Comparison of ENCODE assay signal across 27 cellular contexts in the genomic region with DNA sequence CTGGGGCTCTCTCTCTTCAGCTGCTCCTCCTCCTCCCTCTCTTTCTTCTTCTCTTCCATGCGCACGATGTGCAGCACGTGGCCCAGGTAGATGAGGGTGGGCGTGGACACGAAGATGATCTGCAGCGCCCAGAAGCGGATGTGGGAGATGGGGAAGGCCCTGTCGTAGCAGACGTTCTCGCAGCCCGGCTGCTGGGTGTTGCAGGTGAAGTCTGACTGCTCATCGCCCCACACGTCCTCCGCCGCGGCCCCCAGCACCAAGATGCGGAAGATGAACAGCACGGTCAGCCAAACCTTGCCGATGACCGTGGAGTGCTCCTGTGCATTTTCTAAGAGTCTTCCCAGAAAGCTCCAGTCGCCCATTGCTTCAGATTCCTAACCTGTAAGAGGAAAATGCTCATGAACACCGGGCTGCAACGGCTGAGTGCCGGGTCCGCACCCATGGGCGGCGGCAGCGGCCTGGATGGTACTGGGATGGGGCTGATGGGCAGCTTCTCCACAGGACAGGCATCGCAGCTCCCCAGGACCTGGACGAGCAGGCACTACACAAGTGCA. TPM values are rescaled to one million over a fixed set of nuclear protein-coding genes. Genes with fewer than 3 reads are reported as not detected.
"Had no signal": no experiment of that assay in that cellular context is flagged by ENCODE, and none has a peak within 500 bp of the region (broad histone marks: within the 10 kb centered on the region; RNA-seq: fewer than 3 reads in every experiment).

No MANE protein-coding gene starts in this region.

- H3K4me3 ChIP-seq: SJCRH30 had no signal

- H3K4me1 ChIP-seq: SJCRH30 had no signal

- H3K4me1 Mint-ChIP-seq: activated CD4-positive, alpha-beta T cell treated with anti-CD3 and anti-CD28 coated beads, Interleukin-2, amount 10 ng/mL, durations not matched to agents 24 days and 14 days had no signal

- H3K9me3 Mint-ChIP-seq: activated B cell treated with CpG ODN at 0.5 μM for 24 hours; activated CD4-positive, alpha-beta T cell treated with anti-CD3 and anti-CD28 coated beads, Interleukin-2, amount 10 ng/mL, durations not matched to agents 24 days and 14 days; activated naive CD4-positive, alpha-beta T cell treated with anti-CD3 and anti-CD28 coated beads, Interleukin-2, amount 50 U/mL, for 72 hours; activated T-helper 1 cell treated with anti-CD3 and anti-CD28 coated beads, Interleukin-12 subunit alpha, Interleukin-12 subunit beta, Interleukin-2, Interleukin-4 antibody, amounts not matched to agents 30 ng/mL and 10 ng/mL and 1 ng/mL, durations not matched to agents 14 hours and 24 hours and 36 hours; brain; T-helper 1 cell treated with Interleukin-12 subunit alpha and Interleukin-12 subunit beta and Interleukin-4 antibody, amounts not matched to agents 30 μg/mL and 1 μg/mL, for 36 hours had no signal

- H3K27ac ChIP-seq: SJCRH30 had no signal

- H3K36me3 ChIP-seq: SJCRH30 had no signal

- DNase-seq: activated B cell treated with CpG ODN at 0.5 μM for 24 hours; activated CD4-positive, alpha-beta T cell treated with anti-CD3 and anti-CD28 coated beads for 1 hour; activated CD4-positive, alpha-beta T cell treated with anti-CD3 and anti-CD28 coated beads, Interleukin-2, amount 10 ng/mL, durations not matched to agents 24 days and 14 days; activated CD4-positive, alpha-beta T cell treated with anti-CD3 and anti-CD28 coated beads, Interleukin-2, amount 50 U/mL, for 48 hours; activated effector memory CD4-positive, alpha-beta T cell treated with anti-CD3 and anti-CD28 coated beads, Interleukin-2, amount 50 U/mL, for 16 hours; activated naive CD4-positive, alpha-beta T cell treated with Interleukin-2 at 50 U/mL for 16 hours; amygdala; IMR-90; Kasumi-1; KBM-7; NCI-H1105 treated with DMSO at 0.1 percent for 48 hours; NCI-H1436 treated with DMSO at 0.1 percent for 48 hours; NCI-H187; NCI-H2081; NCI-H510A treated with DMSO at 0.1 percent for 48 hours; NCI-H69; NK-92 treated with Interleukin-12 subunit alpha and Interleukin-12 subunit beta, amount 100 ng/mL, for 24 hours; OCI-M1; RPMI8226; SJCRH30; T1000 had no signal

- H3K27ac Mint-ChIP-seq: activated B cell treated with CpG ODN at 0.5 μM for 24 hours; activated CD4-positive, alpha-beta T cell treated with anti-CD3 and anti-CD28 coated beads, Interleukin-2, amount 10 ng/mL, durations not matched to agents 24 days and 14 days; activated naive CD4-positive, alpha-beta T cell treated with anti-CD3 and anti-CD28 coated beads, Interleukin-2, amount 50 U/mL, for 72 hours; activated T-helper 1 cell treated with anti-CD3 and anti-CD28 coated beads, Interleukin-12 subunit alpha, Interleukin-12 subunit beta, Interleukin-2, Interleukin-4 antibody, amounts not matched to agents 30 ng/mL and 10 ng/mL and 1 ng/mL, durations not matched to agents 14 hours and 24 hours and 36 hours; T-helper 1 cell treated with Interleukin-12 subunit alpha and Interleukin-12 subunit beta and Interleukin-4 antibody, amounts not matched to agents 30 μg/mL and 1 μg/mL, for 36 hours had no signal

- H3K4me3 Mint-ChIP-seq: activated B cell treated with CpG ODN at 0.5 μM for 24 hours; activated CD4-positive, alpha-beta T cell treated with anti-CD3 and anti-CD28 coated beads, Interleukin-2, amount 10 ng/mL, durations not matched to agents 24 days and 14 days; activated T-helper 1 cell treated with anti-CD3 and anti-CD28 coated beads, Interleukin-12 subunit alpha, Interleukin-12 subunit beta, Interleukin-2, Interleukin-4 antibody, amounts not matched to agents 30 ng/mL and 10 ng/mL and 1 ng/mL, durations not matched to agents 14 hours and 24 hours and 36 hours; brain; T-helper 1 cell treated with Interleukin-12 subunit alpha and Interleukin-12 subunit beta and Interleukin-4 antibody, amounts not matched to agents 30 μg/mL and 1 μg/mL, for 36 hours had no signal

- H3K36me3 Mint-ChIP-seq: activated naive CD4-positive, alpha-beta T cell treated with anti-CD3 and anti-CD28 coated beads, Interleukin-2, amount 50 U/mL, for 72 hours; brain had no signal

- ATAC-seq: activated naive CD4-positive, alpha-beta T cell treated with anti-CD3 and anti-CD28 coated beads, Interleukin-2, amount 50 U/mL, for 72 hours; Panc1; Right ventricle myocardium inferior had no signal

- H3K9me3 ChIP-seq: SJCRH30 had no signal

RNA-seq across cellular contexts. Expression of a gene that starts 17.8 kb away (rescaled TPM):
- total RNA-seq: activated CD4-positive, alpha-beta T cell treated with anti-CD3 and anti-CD28 coated beads, Interleukin-2, amount 10 ng/mL, durations not matched to agents 24 days and 14 days; activated T-helper 1 cell treated with anti-CD3 and anti-CD28 coated beads, Interleukin-12 subunit alpha, Interleukin-12 subunit beta, Interleukin-2, Interleukin-4 antibody, amounts not matched to agents 30 ng/mL and 10 ng/mL and 1 ng/mL, durations not matched to agents 14 hours and 24 hours and 36 hours; SJCRH30 had no signal

RNA-seq across cellular contexts. Expression of a gene that starts 49.7 kb away (rescaled TPM):
- total RNA-seq: activated B cell treated with CpG ODN at 0.5 μM for 24 hours, SJCRH30 had no signal
